1 cellular context compared by ENCODE assay signal in the genomic region with DNA sequence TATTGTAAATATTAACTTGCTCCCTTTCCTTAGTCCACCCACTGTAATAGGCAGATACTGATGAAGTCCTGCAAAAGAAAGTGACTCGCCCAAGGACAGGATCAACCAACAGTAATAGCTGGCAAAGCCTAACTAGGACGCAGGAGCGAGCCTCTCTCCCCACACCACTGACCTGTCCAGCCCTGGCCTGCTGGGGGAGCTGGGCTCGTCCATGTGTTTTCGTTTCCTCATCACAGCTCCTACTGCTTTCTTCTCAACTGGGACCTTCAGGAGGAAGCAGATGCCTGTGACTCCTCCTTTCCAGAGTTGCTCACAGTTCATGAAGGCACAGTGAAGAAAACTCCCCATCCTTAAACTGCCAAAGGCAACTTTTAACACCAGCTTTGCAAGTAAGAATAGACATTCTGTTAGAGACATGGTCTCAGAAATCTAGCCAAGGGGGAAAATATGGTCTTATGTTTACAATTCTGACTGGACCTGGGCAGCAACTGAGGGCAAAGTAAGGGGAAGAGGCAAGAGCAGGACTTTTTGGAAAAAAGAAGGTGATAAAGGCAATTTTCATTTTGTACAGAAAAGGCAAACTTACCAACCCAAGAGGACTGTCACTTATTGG.
TF ChIP-seq lines count a peak whose summit lies in the region.

No MANE protein-coding gene starts in this region.

TF ChIP-seq in HepG2, 621 proteins besides CTCF, POLR2A, EP300 and RAD21:
- TF ChIP-seq NFKBIZ (CRISPR knock-in tag; IDR thresholded peaks at IDR 0.05) (no peak), NCOA5 (CRISPR knock-in tag; IDR thresholded peaks at IDR 0.05) (no peak), RAD51 (IDR thresholded peaks at IDR 0.05; ENCODE audit: borderline replicate concordance) (no peak), ZNF20 (CRISPR knock-in tag; IDR thresholded peaks at IDR 0.05) (no peak), SIX1 (CRISPR knock-in tag; IDR thresholded peaks at IDR 0.05; ENCODE audit: borderline replicate concordance) (no peak), ZNF652 (CRISPR knock-in tag; IDR thresholded peaks at IDR 0.05; ENCODE audit: borderline replicate concordance, low read depth) (no peak), ZKSCAN5 (CRISPR knock-in tag; IDR thresholded peaks at IDR 0.05) (no peak), ZNF780A (CRISPR knock-in tag; IDR thresholded peaks at IDR 0.05) (no peak), U2AF2 (IDR thresholded peaks at IDR 0.05; ENCODE audit: low read depth, low read length) (no peak), ZSCAN29 (CRISPR knock-in tag; conservative IDR thresholded peaks at IDR 0.05) (no peak), JARID2 (CRISPR knock-in tag; IDR thresholded peaks at IDR 0.05; ENCODE audit: insufficient replicate concordance) (no peak), GATA4 (IDR thresholded peaks at IDR 0.05; ENCODE audit: borderline replicate concordance, low read depth) (no peak), STAG1 (CRISPR knock-in tag; IDR thresholded peaks at IDR 0.05) (0 out of 2 replicates have a peak, but pooled peaks have one; percentile 15), PRMT3 (CRISPR knock-in tag; IDR thresholded peaks at IDR 0.05; ENCODE audit: borderline replicate concordance, low read depth) (no peak)
- TF ChIP-seq, protein P1, sequence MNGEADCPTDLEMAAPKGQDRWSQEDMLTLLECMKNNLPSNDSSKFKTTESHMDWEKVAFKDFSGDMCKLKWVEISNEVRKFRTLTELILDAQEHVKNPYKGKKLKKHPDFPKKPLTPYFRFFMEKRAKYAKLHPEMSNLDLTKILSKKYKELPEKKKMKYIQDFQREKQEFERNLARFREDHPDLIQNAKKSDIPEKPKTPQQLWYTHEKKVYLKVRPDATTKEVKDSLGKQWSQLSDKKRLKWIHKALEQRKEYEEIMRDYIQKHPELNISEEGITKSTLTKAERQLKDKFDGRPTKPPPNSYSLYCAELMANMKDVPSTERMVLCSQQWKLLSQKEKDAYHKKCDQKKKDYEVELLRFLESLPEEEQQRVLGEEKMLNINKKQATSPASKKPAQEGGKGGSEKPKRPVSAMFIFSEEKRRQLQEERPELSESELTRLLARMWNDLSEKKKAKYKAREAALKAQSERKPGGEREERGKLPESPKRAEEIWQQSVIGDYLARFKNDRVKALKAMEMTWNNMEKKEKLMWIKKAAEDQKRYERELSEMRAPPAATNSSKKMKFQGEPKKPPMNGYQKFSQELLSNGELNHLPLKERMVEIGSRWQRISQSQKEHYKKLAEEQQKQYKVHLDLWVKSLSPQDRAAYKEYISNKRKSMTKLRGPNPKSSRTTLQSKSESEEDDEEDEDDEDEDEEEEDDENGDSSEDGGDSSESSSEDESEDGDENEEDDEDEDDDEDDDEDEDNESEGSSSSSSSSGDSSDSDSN (CRISPR knock-in tag; IDR thresholded peaks at IDR 0.05) = 0 out of 2 replicates have a peak, but pooled peaks have one; percentile 30
- TF ChIP-seq, protein P2, sequence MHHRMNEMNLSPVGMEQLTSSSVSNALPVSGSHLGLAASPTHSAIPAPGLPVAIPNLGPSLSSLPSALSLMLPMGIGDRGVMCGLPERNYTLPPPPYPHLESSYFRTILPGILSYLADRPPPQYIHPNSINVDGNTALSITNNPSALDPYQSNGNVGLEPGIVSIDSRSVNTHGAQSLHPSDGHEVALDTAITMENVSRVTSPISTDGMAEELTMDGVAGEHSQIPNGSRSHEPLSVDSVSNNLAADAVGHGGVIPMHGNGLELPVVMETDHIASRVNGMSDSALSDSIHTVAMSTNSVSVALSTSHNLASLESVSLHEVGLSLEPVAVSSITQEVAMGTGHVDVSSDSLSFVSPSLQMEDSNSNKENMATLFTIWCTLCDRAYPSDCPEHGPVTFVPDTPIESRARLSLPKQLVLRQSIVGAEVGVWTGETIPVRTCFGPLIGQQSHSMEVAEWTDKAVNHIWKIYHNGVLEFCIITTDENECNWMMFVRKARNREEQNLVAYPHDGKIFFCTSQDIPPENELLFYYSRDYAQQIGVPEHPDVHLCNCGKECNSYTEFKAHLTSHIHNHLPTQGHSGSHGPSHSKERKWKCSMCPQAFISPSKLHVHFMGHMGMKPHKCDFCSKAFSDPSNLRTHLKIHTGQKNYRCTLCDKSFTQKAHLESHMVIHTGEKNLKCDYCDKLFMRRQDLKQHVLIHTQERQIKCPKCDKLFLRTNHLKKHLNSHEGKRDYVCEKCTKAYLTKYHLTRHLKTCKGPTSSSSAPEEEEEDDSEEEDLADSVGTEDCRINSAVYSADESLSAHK (CRISPR knock-in tag; IDR thresholded peaks at IDR 0.05; ENCODE audit: borderline replicate concordance) = no peak
- TF ChIP-seq, protein P3, sequence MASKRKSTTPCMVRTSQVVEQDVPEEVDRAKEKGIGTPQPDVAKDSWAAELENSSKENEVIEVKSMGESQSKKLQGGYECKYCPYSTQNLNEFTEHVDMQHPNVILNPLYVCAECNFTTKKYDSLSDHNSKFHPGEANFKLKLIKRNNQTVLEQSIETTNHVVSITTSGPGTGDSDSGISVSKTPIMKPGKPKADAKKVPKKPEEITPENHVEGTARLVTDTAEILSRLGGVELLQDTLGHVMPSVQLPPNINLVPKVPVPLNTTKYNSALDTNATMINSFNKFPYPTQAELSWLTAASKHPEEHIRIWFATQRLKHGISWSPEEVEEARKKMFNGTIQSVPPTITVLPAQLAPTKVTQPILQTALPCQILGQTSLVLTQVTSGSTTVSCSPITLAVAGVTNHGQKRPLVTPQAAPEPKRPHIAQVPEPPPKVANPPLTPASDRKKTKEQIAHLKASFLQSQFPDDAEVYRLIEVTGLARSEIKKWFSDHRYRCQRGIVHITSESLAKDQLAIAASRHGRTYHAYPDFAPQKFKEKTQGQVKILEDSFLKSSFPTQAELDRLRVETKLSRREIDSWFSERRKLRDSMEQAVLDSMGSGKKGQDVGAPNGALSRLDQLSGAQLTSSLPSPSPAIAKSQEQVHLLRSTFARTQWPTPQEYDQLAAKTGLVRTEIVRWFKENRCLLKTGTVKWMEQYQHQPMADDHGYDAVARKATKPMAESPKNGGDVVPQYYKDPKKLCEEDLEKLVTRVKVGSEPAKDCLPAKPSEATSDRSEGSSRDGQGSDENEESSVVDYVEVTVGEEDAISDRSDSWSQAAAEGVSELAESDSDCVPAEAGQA (IDR thresholded peaks at IDR 0.05; ENCODE audit: low read depth) = no peak
- TF ChIP-seq, protein P3 (CRISPR knock-in tag; IDR thresholded peaks at IDR 0.05; ENCODE audit: borderline replicate concordance) = no peak
